1 cellular context compared by ENCODE assay signal in the genomic region with DNA sequence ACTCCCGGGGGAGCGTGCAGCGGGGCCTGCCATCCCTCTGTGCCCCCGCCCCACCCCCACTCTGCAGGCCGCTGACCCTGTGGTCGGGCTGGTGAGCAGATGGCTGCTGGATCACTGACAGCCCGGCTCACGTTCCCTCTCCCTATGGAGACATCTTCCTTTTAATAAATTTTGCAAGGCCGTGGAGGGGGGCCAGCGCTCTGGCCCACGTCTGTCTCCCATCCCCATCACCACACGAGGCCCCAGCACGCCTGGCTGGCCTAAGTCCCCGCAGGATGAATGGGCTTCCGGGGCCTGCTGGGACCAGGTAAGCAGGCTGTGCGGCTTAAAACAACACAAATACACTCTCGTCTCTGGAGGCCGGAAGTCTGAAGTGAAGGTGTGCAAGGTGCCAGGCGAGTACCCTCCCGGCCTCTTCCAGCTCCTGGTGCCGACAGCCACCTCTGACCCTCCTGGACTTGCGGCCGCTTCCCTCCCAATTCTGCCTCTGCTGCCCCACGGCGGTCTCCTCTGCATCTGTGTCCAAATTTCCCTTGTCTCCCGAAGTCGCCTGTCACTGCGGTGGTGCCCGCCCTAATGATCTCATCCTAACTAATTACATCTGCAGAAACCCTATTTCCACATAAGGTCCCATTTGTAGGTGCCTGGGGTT.
TF ChIP-seq lines count a peak whose summit lies in the region.

No MANE protein-coding gene starts in this region.

TF ChIP-seq in A549, 52 proteins besides CTCF, POLR2A, EP300 and RAD21 (continued from another document):
- TF ChIP-seq, protein P1, sequence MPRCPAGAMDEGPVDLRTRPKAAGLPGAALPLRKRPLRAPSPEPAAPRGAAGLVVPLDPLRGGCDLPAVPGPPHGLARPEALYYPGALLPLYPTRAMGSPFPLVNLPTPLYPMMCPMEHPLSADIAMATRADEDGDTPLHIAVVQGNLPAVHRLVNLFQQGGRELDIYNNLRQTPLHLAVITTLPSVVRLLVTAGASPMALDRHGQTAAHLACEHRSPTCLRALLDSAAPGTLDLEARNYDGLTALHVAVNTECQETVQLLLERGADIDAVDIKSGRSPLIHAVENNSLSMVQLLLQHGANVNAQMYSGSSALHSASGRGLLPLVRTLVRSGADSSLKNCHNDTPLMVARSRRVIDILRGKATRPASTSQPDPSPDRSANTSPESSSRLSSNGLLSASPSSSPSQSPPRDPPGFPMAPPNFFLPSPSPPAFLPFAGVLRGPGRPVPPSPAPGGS (IDR thresholded peaks at IDR 0.05), result no peak
- TF ChIP-seq MYC (IDR thresholded peaks at IDR 0.05; ENCODE audit: borderline replicate concordance, low read length), result no peak
- no peak for TF ChIP-seq HOXB13 (CRISPR knock-in tag; IDR thresholded peaks at IDR 0.05; ENCODE audit: low read depth)
- no peak for TF ChIP-seq CHD4 (IDR thresholded peaks at IDR 0.05; ENCODE audit: borderline replicate concordance)
- TF ChIP-seq, protein P2, sequence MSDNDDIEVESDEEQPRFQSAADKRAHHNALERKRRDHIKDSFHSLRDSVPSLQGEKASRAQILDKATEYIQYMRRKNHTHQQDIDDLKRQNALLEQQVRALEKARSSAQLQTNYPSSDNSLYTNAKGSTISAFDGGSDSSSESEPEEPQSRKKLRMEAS (IDR thresholded peaks at IDR 0.05), result no peak
- TF ChIP-seq, protein P3, sequence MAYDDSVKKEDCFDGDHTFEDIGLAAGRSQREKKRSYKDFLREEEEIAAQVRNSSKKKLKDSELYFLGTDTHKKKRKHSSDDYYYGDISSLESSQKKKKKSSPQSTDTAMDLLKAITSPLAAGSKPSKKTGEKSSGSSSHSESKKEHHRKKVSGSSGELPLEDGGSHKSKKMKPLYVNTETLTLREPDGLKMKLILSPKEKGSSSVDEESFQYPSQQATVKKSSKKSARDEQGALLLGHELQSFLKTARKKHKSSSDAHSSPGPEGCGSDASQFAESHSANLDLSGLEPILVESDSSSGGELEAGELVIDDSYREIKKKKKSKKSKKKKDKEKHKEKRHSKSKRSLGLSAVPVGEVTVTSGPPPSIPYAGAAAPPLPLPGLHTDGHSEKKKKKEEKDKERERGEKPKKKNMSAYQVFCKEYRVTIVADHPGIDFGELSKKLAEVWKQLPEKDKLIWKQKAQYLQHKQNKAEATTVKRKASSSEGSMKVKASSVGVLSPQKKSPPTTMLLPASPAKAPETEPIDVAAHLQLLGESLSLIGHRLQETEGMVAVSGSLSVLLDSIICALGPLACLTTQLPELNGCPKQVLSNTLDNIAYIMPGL (CRISPR knock-in tag; IDR thresholded peaks at IDR 0.05; ENCODE audit: borderline replicate concordance), result no peak
- no peak for TF ChIP-seq KDM1A (IDR thresholded peaks at IDR 0.05; ENCODE audit: low read depth)
- TF ChIP-seq RFX5 (IDR thresholded peaks at IDR 0.05), result no peak
- TF ChIP-seq RARB (CRISPR knock-in tag; IDR thresholded peaks at IDR 0.05), result no peak
- TF ChIP-seq ZFP36 (IDR thresholded peaks at IDR 0.05; ENCODE audit: borderline replicate concordance, partially characterized antibody), result no peak
- TF ChIP-seq, protein P4, sequence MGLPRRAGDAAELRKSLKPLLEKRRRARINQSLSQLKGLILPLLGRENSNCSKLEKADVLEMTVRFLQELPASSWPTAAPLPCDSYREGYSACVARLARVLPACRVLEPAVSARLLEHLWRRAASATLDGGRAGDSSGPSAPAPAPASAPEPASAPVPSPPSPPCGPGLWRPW (IDR thresholded peaks at IDR 0.05), result no peak
- TF ChIP-seq, protein P5, sequence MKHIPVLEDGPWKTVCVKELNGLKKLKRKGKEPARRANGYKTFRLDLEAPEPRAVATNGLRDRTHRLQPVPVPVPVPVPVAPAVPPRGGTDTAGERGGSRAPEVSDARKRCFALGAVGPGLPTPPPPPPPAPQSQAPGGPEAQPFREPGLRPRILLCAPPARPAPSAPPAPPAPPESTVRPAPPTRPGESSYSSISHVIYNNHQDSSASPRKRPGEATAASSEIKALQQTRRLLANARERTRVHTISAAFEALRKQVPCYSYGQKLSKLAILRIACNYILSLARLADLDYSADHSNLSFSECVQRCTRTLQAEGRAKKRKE (CRISPR knock-in tag; IDR thresholded peaks at IDR 0.05; ENCODE audit: low read depth), result no peak
- no peak for TF ChIP-seq FOXS1 (CRISPR knock-in tag; IDR thresholded peaks at IDR 0.05)
- TF ChIP-seq ZNF302 (CRISPR knock-in tag; IDR thresholded peaks at IDR 0.05), result no peak
- TF ChIP-seq MAZ (IDR thresholded peaks at IDR 0.05; ENCODE audit: borderline replicate concordance, low read depth, low read length), result no peak
- TF ChIP-seq ZSCAN20 (CRISPR knock-in tag; IDR thresholded peaks at IDR 0.05), result no peak
